In genomic region chr11:34773211-34773610, GRCh38 we compare ENCODE assay signal across 16 cellular contexts.
A peak's percentile ranks its signal among the peaks of the same experiment; 100 is the strongest.
DNase-seq lines count a peak whose midpoint lies in the region; TF ChIP-seq lines count a peak whose summit lies in the region.
"Had no signal": no experiment of that assay in that cellular context is flagged by ENCODE, and none has a peak within 500 bp of the region (broad histone marks: within the 10 kb centered on the region; RNA-seq: fewer than 3 reads in every experiment).

No MANE protein-coding gene starts in this region.

- H3K4me3 Mint-ChIP-seq in MCF 10A (ENCODE audit: unreplicated experiment) (no peak overlapping the region), HFFc6 (no peak overlapping the region)
- H3K4me3 Mint-ChIP-seq: CD4-positive, alpha-beta T cell; H9 had no signal

- intact Hi-C loops in MCF 10A (cut with micrococcal nuclease): no loop called here
- intact Hi-C loops in mammary epithelial cell (cut with micrococcal nuclease): no loop called here
- intact Hi-C loops in sigmoid colon (cut with DNase I): no loop called here
- intact Hi-C loops in cardiac septum (cut with DNase I): no loop called here

- no TSS peak for BruUV-seq in MCF 10A (replicated peaks; lab: Mats Ljungman, UMichigan)
- no TSS peak for BruUV-seq in mammary epithelial cell (replicated peaks; lab: Mats Ljungman, UMichigan)

- WGBS in mammary epithelial cell (ENCODE audit: low coverage, missing lambda C conversion rate): 18% methylated on average over 1 of the region's 1 CpG
- WGBS in sigmoid colon, 2 donors: 49 to 94% methylated on average over 1 of the region's 1 CpG

- no peak overlapping the region for H3K4me3 ChIP-seq in mammary epithelial cell (replicated peaks in 1 of 3; ENCODE audit: insufficient read depth in 1 of 3, low read depth in 2 of 3, low read length in 3 of 3)
- no peak overlapping the region for H3K4me3 ChIP-seq in astrocyte of the spinal cord (ENCODE audit: low read depth, low read length)
- no peak overlapping the region for H3K4me3 ChIP-seq in retinal pigment epithelial cell (ENCODE audit: low read length)
- H3K4me3 ChIP-seq in sigmoid colon: no peak overlapping the region
- H3K4me3 ChIP-seq: A549 had no signal

- no peak for TF ChIP-seq CTCF in MCF 10A (IDR thresholded peaks at IDR 0.05; ENCODE audit: unreplicated experiment)
- TF ChIP-seq CTCF in mammary epithelial cell (conservative IDR thresholded peaks at IDR 0.05 in 1 of 2, IDR thresholded peaks at IDR 0.05 in 1 of 2; ENCODE audit: extremely low read depth in 1 of 2, insufficient read depth in 1 of 2, low read depth in 1 of 2, low read length in 2 of 2): no peak
- no peak for TF ChIP-seq CTCF in astrocyte of the spinal cord (IDR thresholded peaks at IDR 0.05; ENCODE audit: low read depth, low read length)
- no peak for TF ChIP-seq CTCF in retinal pigment epithelial cell (conservative IDR thresholded peaks at IDR 0.05; ENCODE audit: low read depth, low read length)
- TF ChIP-seq CTCF in HFFc6 (IDR thresholded peaks at IDR 0.05): no peak
- TF ChIP-seq CTCF in sigmoid colon (IDR thresholded peaks at IDR 0.05): no peak

- H3K9me3 ChIP-seq in mammary epithelial cell (replicated peaks; ENCODE audit: insufficient read depth, low read length) (no peaks in the 10 kb centered on the region), sigmoid colon (no peaks in the 10 kb centered on the region)
- H3K9me3 ChIP-seq: A549, Caco-2 had no signal

- H3K4me1 Mint-ChIP-seq in MCF 10A (ENCODE audit: insufficient read depth, unreplicated experiment) (peaks cover 8% of the 10 kb centered on the region), HFFc6 (ENCODE audit: low read depth) (no peaks in the 10 kb centered on the region)
- H3K4me1 Mint-ChIP-seq: H9 had no signal

- H3K4me2 ChIP-seq in mammary epithelial cell (ENCODE audit: insufficient read depth, low read depth, low read length): no peak overlapping the region
- H3K4me2 ChIP-seq: A549 had no signal

- no peak for TF ChIP-seq POLR2A in sigmoid colon (IDR thresholded peaks at IDR 0.05)

- H3K27me3 ChIP-seq in mammary epithelial cell (ENCODE audit: insufficient read depth, low read length) (no peaks in the 10 kb centered on the region), sigmoid colon (no peaks in the 10 kb centered on the region)

- H4K20me1 ChIP-seq in mammary epithelial cell (ENCODE audit: insufficient read depth, low read length): no peaks in the 10 kb centered on the region

- in situ Hi-C loops in mammary epithelial cell (cut with MboI; ENCODE audit: low sequenced_read_pairs in 2 of 2): no loop called here
- in situ Hi-C loops in astrocyte of the spinal cord (cut with HindIII; ENCODE audit: low sequenced_read_pairs): no loop called here

- dilution Hi-C loops in mammary epithelial cell (cut with HindIII; ENCODE audit: low sequenced_read_pairs): no loop called here

- CTCF ChIA-PET in MCF 10A (lab: Yijun Ruan, JAX) (interaction anchor here (0.7 to 1.2 kb wide), 4 partner anchors 17 to 281 kb away, joined by 3 to 5 read pairs (median 4); no protein-coding TSS in a partner anchor), mammary epithelial cell (lab: Charles Lee; ENCODE audit: low non-redundant PET) (interaction anchor here (0.6 kb wide), 1 partner anchor 117 kb away, joined by 8 read pairs; no protein-coding TSS in a partner anchor)

- H3K9me3 Mint-ChIP-seq in MCF 10A (ENCODE audit: unreplicated experiment): peaks cover 8% of the 10 kb centered on the region
- H3K9me3 Mint-ChIP-seq in HFFc6: no peaks in the 10 kb centered on the region
- H3K9me3 Mint-ChIP-seq: H9 had no signal

- POLR2A ChIA-PET in MCF 10A (lab: Yijun Ruan, JAX): interaction anchor here (0.6 to 0.7 kb wide), 3 partner anchors 19 to 119 kb away, joined by 3 to 4 read pairs (median 3); no protein-coding TSS in a partner anchor

- H3K36me3 Mint-ChIP-seq in MCF 10A (ENCODE audit: insufficient read depth, unreplicated experiment): no peaks in the 10 kb centered on the region
- no peaks in the 10 kb centered on the region for H3K36me3 Mint-ChIP-seq in HFFc6 (ENCODE audit: low read depth)

- H3K27ac Mint-ChIP-seq in MCF 10A (ENCODE audit: low read depth, unreplicated experiment) (peak overlapping the region; percentile 57), HFFc6 (no peak overlapping the region)
- H3K27ac Mint-ChIP-seq: CD4-positive, alpha-beta T cell; H9 had no signal

- DNase-seq in MCF 10A (ENCODE audit: unreplicated experiment): no peak
- DNase-seq in mammary epithelial cell: no peak
- DNase-seq in astrocyte of the spinal cord (ENCODE audit: low read depth, low spot score): peak; percentile 22
- DNase-seq in retinal pigment epithelial cell (ENCODE audit: low read depth): peak; percentile 83
- no peak for DNase-seq in HFFc6
- no peak for DNase-seq in sigmoid colon
- no peak for DNase-seq in NCI-H1105 (lab: John Stamatoyannopoulos, UW)
- no peak for DNase-seq in cardiac septum (ENCODE audit: low spot score)
- DNase-seq: AML-193; Caco-2; CD4-positive, alpha-beta T cell; H9 had no signal

- H3K27ac ChIP-seq in mammary epithelial cell (ENCODE audit: insufficient read depth, low read depth, low read length) (no peak overlapping the region), sigmoid colon (no peak overlapping the region)
- H3K27ac ChIP-seq: 22Rv1, A549, C4-2B, HL-60 had no signal

- no peaks in the 10 kb centered on the region for H3K36me3 ChIP-seq in mammary epithelial cell (ENCODE audit: insufficient read depth, low read length)
- H3K36me3 ChIP-seq in sigmoid colon: no peaks in the 10 kb centered on the region

- H2AFZ ChIP-seq in mammary epithelial cell (ENCODE audit: low read depth, low read length): no peak overlapping the region

- H3K79me2 ChIP-seq in mammary epithelial cell (ENCODE audit: insufficient read depth, low read length): no peaks in the 10 kb centered on the region

- no peaks in the 10 kb centered on the region for H3K4me1 ChIP-seq in mammary epithelial cell (ENCODE audit: insufficient read depth, low read length)
- H3K4me1 ChIP-seq in sigmoid colon: no peaks in the 10 kb centered on the region
- H3K4me1 ChIP-seq: A549, Caco-2 had no signal

- no peak for TF ChIP-seq EP300 in sigmoid colon (IDR thresholded peaks at IDR 0.05)

- H3K9ac ChIP-seq in mammary epithelial cell (ENCODE audit: insufficient read depth, low read length): no peak overlapping the region

- H3K27me3 Mint-ChIP-seq in MCF 10A (ENCODE audit: insufficient read depth, unreplicated experiment) (no peaks in the 10 kb centered on the region), HFFc6 (ENCODE audit: insufficient read depth) (peaks cover 37% of the 10 kb centered on the region)

Comparison
In these comparisons a context has a peak if more than half of its experiments do, and no peak if none do; other contexts are left out.
1. DNase-seq: peak in astrocyte of the spinal cord (single experiment) and retinal pigment epithelial cell (single experiment); none in MCF 10A (single experiment), mammary epithelial cell (single experiment), HFFc6 (single experiment), sigmoid colon (single experiment), NCI-H1105 (single experiment) and cardiac septum (single experiment).